8 cellular contexts compared by ENCODE assay signal in genomic region chrX:12790878-12791252, GRCh38. TPM values are rescaled to one million over a fixed set of nuclear protein-coding genes. Genes with fewer than 3 reads are reported as not detected.
DNase-seq lines count a peak whose midpoint lies in the region; ATAC-seq and TF ChIP-seq lines count a peak whose summit lies in the region.

No MANE protein-coding gene starts in this region.

- no peak overlapping the region for H3K27ac Mint-ChIP-seq in chondrocyte (ENCODE audit: unreplicated experiment)
- H3K27ac Mint-ChIP-seq in naive B cell, result peak overlapping the region in 3 of 6 donors; percentile 41 to 82 (median 70)

- H3K9me3 Mint-ChIP-seq in chondrocyte (ENCODE audit: low read depth), result peaks cover 11% of the 10 kb centered on the region
- H3K9me3 Mint-ChIP-seq in naive B cell, result peaks cover 0 to 5% (median 0%) of the 10 kb centered on the region in 7 donors

- CTCF ChIA-PET in AG04449 (lab: Yijun Ruan, JAX), result interaction anchor here (2.4 kb wide), 1 partner anchor 20 kb away, joined by 12 read pairs; no protein-coding TSS in a partner anchor

- TF ChIP-seq CTCF in AG04449 (IDR thresholded peaks at IDR 0.05; ENCODE audit: insufficient read depth, low read length, missing control alignments) (no peak), chondrocyte (IDR thresholded peaks at IDR 0.05) (no peak)

- DNase-seq in AG04449 (ENCODE audit: low read depth, low spot score) (no peak), chondrocyte (ENCODE audit: low spot score) (no peak), naive B cell (no peak), pons (ENCODE audit: low spot score) (no peak), mesenteric fat pad (ENCODE audit: low spot score) (no peak), SK-N-DZ (ENCODE audit: low spot score) (no peak)
- DNase-seq in Jurkat, Clone E6-1 (ENCODE audit: low read depth, low spot score), result no peak

- H3K27me3 Mint-ChIP-seq in chondrocyte (ENCODE audit: low read depth) (peaks cover 4% of the 10 kb centered on the region), naive B cell (peaks cover 0 to 6% (median 0%) of the 10 kb centered on the region in 3 donors)

- ATAC-seq in GM19455 (IDR thresholded peaks at IDR 0.05; ENCODE audit: unreplicated experiment) (peak; percentile 28), naive B cell (ENCODE audit: low read depth in 2 of 2) (peak; percentile 27 to 36)

- peak overlapping the region; percentile 78 for H3K4me3 Mint-ChIP-seq in chondrocyte (ENCODE audit: unreplicated experiment)
- peak overlapping the region; percentile 80 to 95 (median 90) for H3K4me3 Mint-ChIP-seq in naive B cell

- no peaks in the 10 kb centered on the region for H3K4me1 Mint-ChIP-seq in chondrocyte (ENCODE audit: low read depth)
- H3K4me1 Mint-ChIP-seq in naive B cell, result peaks cover 16 to 27% (median 20%) of the 10 kb centered on the region in 3 donors

- peak overlapping the region; percentile 71 for H3K4me3 ChIP-seq in AG04449 (ENCODE audit: low read depth, low read length)
- peak overlapping the region; percentile 69 for H3K4me3 ChIP-seq in Jurkat, Clone E6-1 (ENCODE audit: low read length)

- H3K36me3 Mint-ChIP-seq in chondrocyte (ENCODE audit: low read depth) (no peaks in the 10 kb centered on the region), naive B cell (peaks cover 0 to 5% of the 10 kb centered on the region in 2 donors)

- POLR2A ChIA-PET in AG04449 (lab: Yijun Ruan, JAX), result no interaction called here

RNA-seq across cellular contexts. Expression of gene PRPS2, which starts 0.3 kb away (rescaled TPM):
- polyA plus RNA-seq in Jurkat, Clone E6-1 (2012; ENCODE audit: insufficient read depth, insufficient read length), result 79.8 TPM
- total RNA-seq in chondrocyte (9.6 to 17.2 TPM (median 9.9 TPM) in 3 replicates), mesenteric fat pad (17.6 TPM)
- 100 to 1,000 TPM in 1 of 6 donors, 10 to 100 TPM in 5; 59.7 to 133 (median 62.8) TPM for polyA plus RNA-seq in naive B cell (ENCODE audit: low read depth in 6 of 6)
- 38.3 and 39.6 TPM in 2 replicates for polyA plus RNA-seq in SK-N-DZ (2014; cell fraction: cytosol; rRNA removed)
- polyA plus RNA-seq in SK-N-DZ (2014; cell fraction: nucleus; rRNA removed), result 21.3 and 26.7 TPM in 2 replicates
